Comparison of ENCODE assay signal across 22 cellular contexts in the genomic region with DNA sequence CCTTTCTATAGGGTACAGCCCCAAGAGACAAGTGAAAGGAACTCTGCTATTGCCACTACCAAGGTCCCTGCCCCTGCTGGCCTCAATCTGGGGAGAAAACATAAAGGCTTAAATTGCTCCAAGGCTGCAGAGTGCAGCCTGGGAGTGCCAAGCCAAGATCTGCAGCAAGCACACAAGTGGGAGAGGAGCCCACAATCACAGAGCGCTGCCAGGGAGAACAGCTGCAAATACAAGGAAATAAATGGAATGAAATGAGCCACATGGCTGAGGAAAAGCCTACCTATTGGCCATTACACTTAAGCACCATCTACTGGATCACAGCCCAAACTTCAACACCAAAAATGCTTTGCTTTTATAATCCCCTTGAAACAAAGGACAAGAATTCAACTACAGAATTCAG.
DNase-seq lines count a peak whose midpoint lies in the region; ATAC-seq, FAIRE-seq and TF ChIP-seq lines count a peak whose summit lies in the region.
"Had no signal": no experiment of that assay in that cellular context is flagged by ENCODE, and none has a peak within 500 bp of the region (broad histone marks: within the 10 kb centered on the region; RNA-seq: fewer than 3 reads in every experiment).

No MANE protein-coding gene starts in this region.

- peak in 3 of 4 donors; percentile 34 to 57 (median 52) for ATAC-seq in pancreas
- no peak for ATAC-seq in Right ventricle myocardium inferior
- no peak for ATAC-seq in Right ventricle myocardium superior (ENCODE audit: poor library complexity)
- ATAC-seq: CD8-positive, alpha-beta T cell; HCT116 had no signal

- no peak for TF ChIP-seq POLR2A in H1 (IDR thresholded peaks at IDR 0.05; ENCODE audit: control extremely low read depth in 1 of 2, low read depth in 2 of 2, low read length in 2 of 2)

- WGBS in H9 (ENCODE audit: extremely low coverage, insufficient read length, low lambda C conversion rate): no CpG with 5 or more reads among the region's 1 CpG
- 100% methylated on average over 1 of the region's 1 CpG; no CpG with 5 or more reads in 1 of the 2 experiments for WGBS in H1 (ENCODE audit: extremely low coverage in 1 of 2, insufficient coverage in 1 of 2, insufficient read length in 1 of 2, insufficient replicate concordance in 2 of 2, low coverage in 1 of 2, low lambda C conversion rate in 2 of 2, missing lambda C conversion rate in 1 of 2), 2 experiments
- 52 to 76% methylated on average over 1 of the region's 1 CpG for WGBS in pancreas, 2 donors

- POLR2A ChIA-PET in H1 (lab: Charles Lee; ENCODE audit: partially characterized antibody): no interaction called here

- no peak overlapping the region for H2BK15ac ChIP-seq in H9 (ENCODE audit: low read depth, low read length)
- H2BK15ac ChIP-seq in H1 (ENCODE audit: low read length): no peak overlapping the region

- H3K4me3 Mint-ChIP-seq in H9: no peak overlapping the region
- H3K4me3 Mint-ChIP-seq: B cell; CD4-positive, CD25-positive, alpha-beta regulatory T cell; CD8-positive, alpha-beta T cell had no signal

- no peaks in the 10 kb centered on the region for H3K9me3 ChIP-seq in H9 (ENCODE audit: control insufficient read depth, low read depth, low read length)
- H3K9me3 ChIP-seq in H1 (ENCODE audit: insufficient read depth in 2 of 2, low read depth in 1 of 2, low read length in 1 of 2): no peaks in the 10 kb centered on the region
- no peaks in the 10 kb centered on the region for H3K9me3 ChIP-seq in pancreas
- H3K9me3 ChIP-seq: Caco-2 had no signal

- H3K4me2 ChIP-seq in H9 (ENCODE audit: insufficient read depth, insufficient read length, low read length) (no peak overlapping the region), H1 (ENCODE audit: insufficient read depth in 1 of 2, low read depth in 2 of 2, low read length in 2 of 2) (no peak overlapping the region)
- H3K4me2 ChIP-seq: BLaER1 had no signal

- no peak overlapping the region for H3K4me3 ChIP-seq in H1 (ENCODE audit: extremely low read depth in 1 of 4, insufficient read depth in 2 of 4, low read depth in 3 of 4, low read length in 4 of 4)
- no peak overlapping the region for H3K4me3 ChIP-seq in pancreas
- H3K4me3 ChIP-seq: BLaER1 had no signal

- H3K56ac ChIP-seq in H9 (ENCODE audit: insufficient read length, low read depth, low read length) (no peak overlapping the region), H1 (replicated peaks; ENCODE audit: insufficient read length, low read depth, low read length) (no peak overlapping the region)

- H3K27me3 ChIP-seq in H9 (ENCODE audit: insufficient read depth, low read length): no peaks in the 10 kb centered on the region
- H3K27me3 ChIP-seq in H1 (replicated peaks in 1 of 4; ENCODE audit: control insufficient read depth in 3 of 4, extremely low read depth in 1 of 4, insufficient read depth in 3 of 4, low read length in 3 of 4): no peaks in the 10 kb centered on the region
- H3K27me3 ChIP-seq in pancreas: no peaks in the 10 kb centered on the region

- H3T11ph ChIP-seq in H9 (ENCODE audit: low read length): no peak overlapping the region

- no peak overlapping the region for H2BK20ac ChIP-seq in H9 (ENCODE audit: low read depth, low read length, poor library complexity, severe bottlenecking)
- H2BK20ac ChIP-seq in H1 (ENCODE audit: low read length): no peak overlapping the region

- peaks cover 0 to 16% of the 10 kb centered on the region in 2 experiments; a peak in 2 of 4 replicates for H3K4me1 Mint-ChIP-seq in H9
- H3K4me1 Mint-ChIP-seq: B cell; CD4-positive, CD25-positive, alpha-beta regulatory T cell had no signal

- H4K8ac ChIP-seq in H9 (replicated peaks; ENCODE audit: insufficient read length, low read depth, low read length): no peak overlapping the region
- H4K8ac ChIP-seq in H1 (ENCODE audit: extremely low read depth, insufficient read depth, low read length): no peak overlapping the region

- H2BK120ac ChIP-seq in H9 (ENCODE audit: low read depth, low read length, poor library complexity, severe bottlenecking) (no peak overlapping the region), H1 (replicated peaks; ENCODE audit: low read depth, low read length) (no peak overlapping the region)

- no peak overlapping the region for H2AFZ ChIP-seq in H9 (ENCODE audit: low read length)
- no peak overlapping the region for H2AFZ ChIP-seq in H1 (ENCODE audit: low read length)

- H3K27ac ChIP-seq in H9 (ENCODE audit: insufficient read length, low read depth, low read length): no peak overlapping the region
- H3K27ac ChIP-seq in H1 (ENCODE audit: low read depth, low read length): no peak overlapping the region
- H3K27ac ChIP-seq in pancreas: no peak overlapping the region
- H3K27ac ChIP-seq: BLaER1, C4-2B had no signal

- peak; percentile 2 for DNase-seq in Ammon's horn (ENCODE audit: low spot score)
- no peak for DNase-seq in H9
- DNase-seq in H1 (ENCODE audit: low read depth in 1 of 2, low spot score in 2 of 2): no peak
- DNase-seq in pancreas: no peak
- DNase-seq in NCI-H524 treated with DMSO at 0.1 percent for 48 hours (lab: John Stamatoyannopoulos, UW): no peak
- DNase-seq in activated naive CD4-positive, alpha-beta T cell treated with anti-CD3 and anti-CD28 coated beads, Interleukin-2, amount 50 U/mL, for 16 hours: no peak
- no peak for DNase-seq in Right ventricle myocardium inferior (ENCODE audit: missing footprints)
- DNase-seq in Right ventricle myocardium superior: no peak
- DNase-seq: Caco-2; CD4-positive, CD25-positive, alpha-beta regulatory T cell; CD8-positive, alpha-beta T cell; DMS153; DMS79 treated with DMSO at 0.1 percent for 48 hours; GF-D8; GOT3; H7 had no signal

- no peak for TF ChIP-seq EP300 in H1 (IDR thresholded peaks at IDR 0.05; ENCODE audit: borderline replicate concordance in 1 of 2, low read depth in 2 of 2, low read length in 2 of 2)

- peaks cover 10 to 21% of the 10 kb centered on the region in 2 experiments; a peak in 4 of 5 replicates for H3K9me3 Mint-ChIP-seq in H9

- peak; percentile 9 to 33; a peak in 2 of 4 replicates for TF ChIP-seq RAD21 in H1 (IDR thresholded peaks at IDR 0.05 in 1 of 2, conservative IDR thresholded peaks at IDR 0.05 in 1 of 2; ENCODE audit: low read depth in 2 of 2, low read length in 2 of 2)

- H3K9ac ChIP-seq in H9 (ENCODE audit: extremely low read depth, insufficient read length, low read length) (no peak overlapping the region), H1 (replicated peaks in 1 of 4; ENCODE audit: extremely low read depth in 1 of 4, low read depth in 3 of 4, low read length in 3 of 4) (no peak overlapping the region)
- H3K9ac ChIP-seq: BLaER1 had no signal

- FAIRE-seq in H1 (lab: Jason Lieb, UNC) (no peak), pancreas (lab: Jason Lieb, UNC) (no peak)
- FAIRE-seq: GM12891, GM18507 had no signal

- H3K23me2 ChIP-seq in H9 (ENCODE audit: insufficient read length, low read depth, low read length, poor library complexity, severe bottlenecking) (no peaks in the 10 kb centered on the region), H1 (ENCODE audit: low read depth, low read length) (no peaks in the 10 kb centered on the region)

- H3K4ac ChIP-seq in H9 (ENCODE audit: low read depth, low read length): no peak overlapping the region
- no peak overlapping the region for H3K4ac ChIP-seq in H1 (replicated peaks; ENCODE audit: insufficient read length, low read depth, low read length)

- H3K79me1 ChIP-seq in H9 (ENCODE audit: insufficient read depth, low read depth, low read length, poor library complexity, severe bottlenecking): no peaks in the 10 kb centered on the region
- no peaks in the 10 kb centered on the region for H3K79me1 ChIP-seq in H1 (ENCODE audit: low read depth, low read length)

- H3K79me2 ChIP-seq in H9 (ENCODE audit: insufficient read depth, low read length) (no peaks in the 10 kb centered on the region), H1 (ENCODE audit: control insufficient read depth in 1 of 2, insufficient read depth in 2 of 2, low read length in 2 of 2) (no peaks in the 10 kb centered on the region)

- H3K4me1 ChIP-seq in H9 (ENCODE audit: insufficient read depth, low read length): no peaks in the 10 kb centered on the region
- no peaks in the 10 kb centered on the region for H3K4me1 ChIP-seq in H1 (replicated peaks in 1 of 4; ENCODE audit: control insufficient read depth in 3 of 4, insufficient read depth in 4 of 4, low read length in 3 of 4)
- H3K4me1 ChIP-seq in pancreas: no peaks in the 10 kb centered on the region
- H3K4me1 ChIP-seq: BLaER1, Caco-2 had no signal

- H4K5ac ChIP-seq in H9 (ENCODE audit: insufficient read length, low read depth, low read length): no peak overlapping the region
- no peak overlapping the region for H4K5ac ChIP-seq in H1 (ENCODE audit: insufficient read length, low read depth, low read length)

- H2BK12ac ChIP-seq in H9 (ENCODE audit: insufficient read length, low read depth, low read length): no peak overlapping the region
- no peak overlapping the region for H2BK12ac ChIP-seq in H1 (ENCODE audit: low read depth, low read length)

- H3K27ac Mint-ChIP-seq in H9: no peak overlapping the region
- H3K27ac Mint-ChIP-seq: B cell; CD4-positive, CD25-positive, alpha-beta regulatory T cell; CD8-positive, alpha-beta T cell had no signal

- TF ChIP-seq CTCF in H9 (conservative IDR thresholded peaks at IDR 0.05): peak; percentile 18; the same call in 2 of the 3 replicates
- no peak for TF ChIP-seq CTCF in H1 (IDR thresholded peaks at IDR 0.05; ENCODE audit: control extremely low read depth in 1 of 3, insufficient read depth in 1 of 3, low read depth in 1 of 3, low read length in 3 of 3)
- TF ChIP-seq CTCF in pancreas (IDR thresholded peaks at IDR 0.05): no peak

- no peak overlapping the region for H2AK5ac ChIP-seq in H9 (ENCODE audit: insufficient read length, low read length)
- no peak overlapping the region for H2AK5ac ChIP-seq in H1 (ENCODE audit: low read depth, low read length)

- CTCF ChIA-PET in H1 (lab: Charles Lee; ENCODE audit: partially characterized antibody): no interaction called here

- H4K91ac ChIP-seq in H9 (ENCODE audit: insufficient read length, low read depth, low read length): no peak overlapping the region
- H4K91ac ChIP-seq in H1 (replicated peaks; ENCODE audit: insufficient read length, low read length): no peak overlapping the region

- H3K23ac ChIP-seq in H9 (ENCODE audit: insufficient read length, low read depth, low read length) (no peak overlapping the region), H1 (ENCODE audit: insufficient read length) (no peak overlapping the region)

- H3K14ac ChIP-seq in H9 (ENCODE audit: insufficient read depth, low read length) (no peak overlapping the region), H1 (ENCODE audit: insufficient read length) (no peak overlapping the region)

- no peak overlapping the region for H3K18ac ChIP-seq in H9 (ENCODE audit: insufficient read length, low read depth, low read length)
- no peak overlapping the region for H3K18ac ChIP-seq in H1 (ENCODE audit: extremely low read depth, low read length)

- H4K20me1 ChIP-seq in H9 (ENCODE audit: control insufficient read depth, insufficient read depth, insufficient read length): no peaks in the 10 kb centered on the region
- H4K20me1 ChIP-seq in H1 (replicated peaks in 1 of 2; ENCODE audit: control insufficient read depth in 1 of 2, insufficient read depth in 2 of 2, low read length in 2 of 2): no peaks in the 10 kb centered on the region

- H2BK5ac ChIP-seq in H9 (ENCODE audit: insufficient read length, low read length) (no peak overlapping the region), H1 (ENCODE audit: low read depth, low read length) (no peak overlapping the region)

- H3K27me3 Mint-ChIP-seq in H9 (ENCODE audit: low read depth): no peaks in the 10 kb centered on the region
- H3K27me3 Mint-ChIP-seq: B cell; CD4-positive, CD25-positive, alpha-beta regulatory T cell had no signal

- intact Hi-C loops in pancreas (cut with DNase I) (no loop called here), Right ventricle myocardium inferior (cut with DNase I) (no loop called here), Right ventricle myocardium superior (cut with DNase I) (no loop called here)

- H3K36me3 ChIP-seq in H1 (ENCODE audit: control insufficient read depth in 2 of 4, insufficient read depth in 4 of 4, low read length in 3 of 4) (no peaks in the 10 kb centered on the region), pancreas (no peaks in the 10 kb centered on the region)
- H3K36me3 ChIP-seq: BLaER1 had no signal

- peaks cover 4 to 29% (median 10%) of the 10 kb centered on the region in 3 experiments; a peak in 6 of 7 replicates for H3K36me3 Mint-ChIP-seq in H9 (ENCODE audit: insufficient read depth in 1 of 3, low read depth in 3 of 3)
- H3K36me3 Mint-ChIP-seq: CD4-positive, CD25-positive, alpha-beta regulatory T cell; CD8-positive, alpha-beta T cell had no signal

Comparison
In these comparisons a context has a peak if more than half of its experiments do, and no peak if none do; other contexts are left out.
1. ATAC-seq: peak in pancreas (3 of 4); none in Right ventricle myocardium inferior (single experiment) and Right ventricle myocardium superior (single experiment).